31 cellular contexts compared by ENCODE assay signal in genomic region chr13:19154843-19155242, GRCh38. TPM values are rescaled to one million over a fixed set of nuclear protein-coding genes. Genes with fewer than 3 reads are reported as not detected.
"Had no signal": no experiment of that assay in that cellular context is flagged by ENCODE, and none has a peak within 500 bp of the region (broad histone marks: within the 10 kb centered on the region; RNA-seq: fewer than 3 reads in every experiment).

No MANE protein-coding gene starts in this region.

- H3K27me3 ChIP-seq: body of pancreas, brain microvascular endothelial cell, breast epithelium had no signal

- H3K27ac ChIP-seq: body of pancreas, brain microvascular endothelial cell, breast epithelium, VCaP had no signal

- H3K36me3 ChIP-seq: brain microvascular endothelial cell, breast epithelium had no signal

- DNase-seq: activated B cell treated with CpG ODN at 0.5 μM for 24 hours; activated CD4-positive, alpha-beta T cell treated with anti-CD3 and anti-CD28 coated beads for 4 hours; activated CD4-positive, alpha-beta T cell treated with anti-CD3 and anti-CD28 coated beads, Interleukin-2, amount 10 ng/mL, durations not matched to agents 24 days and 14 days; activated CD4-positive, alpha-beta T cell treated with anti-CD3 and anti-CD28 coated beads, Interleukin-2, amount 50 U/mL, for 1 hour; activated CD4-positive, alpha-beta T cell treated with anti-CD3 and anti-CD28 coated beads, Interleukin-2, amount 50 U/mL, for 4 hours; activated CD4-positive, CD25-positive, alpha-beta regulatory T cell treated with anti-CD3 and anti-CD28 coated beads, Interleukin-2, amount 50 U/mL, for 72 hours; activated CD8-positive, alpha-beta memory T cell treated with anti-CD3 and anti-CD28 coated beads, Interleukin-2, amount 50 U/mL, for 48 hours; activated effector memory CD4-positive, alpha-beta T cell treated with Interleukin-2 at 50 U/mL for 16 hours; activated gamma-delta T cell; activated naive CD4-positive, alpha-beta T cell treated with anti-CD3 and anti-CD28 coated beads, Interleukin-2, amount 10 ng/mL, durations not matched to agents 7 days and 5 days; activated naive CD4-positive, alpha-beta T cell treated with Interleukin-2 at 50 U/mL for 16 hours; activated naive CD8-positive, alpha-beta T cell treated with anti-CD3 and anti-CD28 coated beads, Interleukin-2, amount 10 ng/mL, durations not matched to agents 7 days and 5 days; activated T-cell treated with anti-CD3 and anti-CD28 coated beads, Interleukin-2, amount 50 U/mL, for 24 hours; amygdala; anterior cingulate cortex; brain microvascular endothelial cell; central memory CD4-positive, alpha-beta T cell; T-helper 1 cell; T-helper 9 cell had no signal

- H3K4me1 ChIP-seq: body of pancreas, breast epithelium had no signal

- H3K9me3 ChIP-seq: body of pancreas had no signal

- H3K4me3 ChIP-seq: body of pancreas, breast epithelium had no signal

- ATAC-seq: activated naive CD8-positive, alpha-beta T cell treated with anti-CD3 and anti-CD28 coated beads, Interleukin-2, amount 50 U/mL, for 24 hours; body of pancreas had no signal

RNA-seq across cellular contexts. Expression of gene TUBA3C, which starts 26.8 kb away (rescaled TPM):
- total RNA-seq: activated B cell treated with CpG ODN at 0.5 μM for 24 hours; activated CD4-positive, alpha-beta memory T cell treated with anti-CD3 and anti-CD28 coated beads for 36 hours; activated CD4-positive, alpha-beta T cell treated with anti-CD3 and anti-CD28 coated beads, Interleukin-2, amount 10 ng/mL, durations not matched to agents 24 days and 14 days; activated CD8-positive, alpha-beta memory T cell treated with anti-CD3 and anti-CD28 coated beads for 36 hours; activated CD8-positive, alpha-beta T cell treated with anti-CD3 and anti-CD28 coated beads for 36 hours; activated naive CD8-positive, alpha-beta T cell treated with anti-CD3 and anti-CD28 coated beads, Interleukin-2, amount 10 ng/mL, durations not matched to agents 7 days and 5 days; activated T-helper 2 cell treated with anti-CD3 and anti-CD28 coated beads, Interferon-gamma antibody, Interleukin-2, Interleukin-4, amounts not matched to agents 10 μg/mL and 5 μg/mL and 100 μg/mL, durations not matched to agents 14 hours and 24 hours and 36 hours; astrocyte; body of pancreas; breast epithelium; cardiac septum; cerebellum had no signal
- polyA plus RNA-seq: adipose tissue had no signal
